9 cellular contexts compared by ENCODE assay signal in genomic region chr1:58941471-58942289, GRCh38.
DNase-seq lines count a peak whose midpoint lies in the region; ATAC-seq and TF ChIP-seq lines count a peak whose summit lies in the region.
"Had no signal": no experiment of that assay in that cellular context is flagged by ENCODE, and none has a peak within 500 bp of the region (broad histone marks: within the 10 kb centered on the region; RNA-seq: fewer than 3 reads in every experiment).

No MANE protein-coding gene starts in this region.

- H3K4me3 ChIP-seq in OCI-LY7 (ENCODE audit: low read depth, low read length, poor library complexity, severe bottlenecking), result no peak overlapping the region
- peak overlapping the region; percentile 10 for H3K4me3 ChIP-seq in effector memory CD4-positive, alpha-beta T cell (ENCODE audit: insufficient read depth, low read depth, low read length, poor library complexity, severe bottlenecking)
- no peak overlapping the region for H3K4me3 ChIP-seq in thymus (ENCODE audit: low read length)

- no TSS peak for BruUV-seq in OCI-LY7 (replicated peaks; lab: Mats Ljungman, UMichigan)

- no peak for ATAC-seq in HG03045 (IDR thresholded peaks at IDR 0.05; ENCODE audit: unreplicated experiment)

- H3K9me3 ChIP-seq in OCI-LY7 (ENCODE audit: low read length) (no peaks in the 10 kb centered on the region), thymus (ENCODE audit: control insufficient read depth) (no peaks in the 10 kb centered on the region)
- no peaks in the 10 kb centered on the region for H3K9me3 ChIP-seq in effector memory CD4-positive, alpha-beta T cell (ENCODE audit: control insufficient read depth, low read length)

- intact Hi-C loops in OCI-LY7 (cut with micrococcal nuclease; ENCODE audit: unreplicated experiment), result no loop called here

- no peak overlapping the region for H3K4me2 ChIP-seq in OCI-LY7 (ENCODE audit: low read length)

- no peaks in the 10 kb centered on the region for H3K27me3 ChIP-seq in effector memory CD4-positive, alpha-beta T cell (replicated peaks; ENCODE audit: control insufficient read depth, insufficient read depth, low read length, poor library complexity, severe bottlenecking)
- H3K27me3 ChIP-seq in thymus (ENCODE audit: control insufficient read depth, insufficient read depth), result no peaks in the 10 kb centered on the region

- no peaks in the 10 kb centered on the region for H3K36me3 ChIP-seq in OCI-LY7 (ENCODE audit: insufficient read depth, low read length)
- H3K36me3 ChIP-seq in effector memory CD4-positive, alpha-beta T cell (ENCODE audit: control insufficient read depth, insufficient read depth, low read length), result no peaks in the 10 kb centered on the region
- no peaks in the 10 kb centered on the region for H3K36me3 ChIP-seq in thymus (ENCODE audit: control insufficient read depth, insufficient read depth)

- 16% methylated on average over 4 of the region's 4 CpGs for WGBS in thymus

- H3K79me2 ChIP-seq in OCI-LY7 (ENCODE audit: insufficient read depth, low read depth, low read length), result no peaks in the 10 kb centered on the region

- TF ChIP-seq CTCF in OCI-LY7 (conservative IDR thresholded peaks at IDR 0.05; ENCODE audit: low read length), result no peak

- POLR2A ChIA-PET in OCI-LY7 (lab: Charles Lee), result interaction anchor here (0.6 to 1.3 kb wide), 4 partner anchors 10 to 128 kb away, joined by 3 read pairs; no protein-coding TSS in a partner anchor

- H3K27ac ChIP-seq in OCI-LY7 (ENCODE audit: low read depth, low read length, poor library complexity, severe bottlenecking), result no peak overlapping the region
- no peak overlapping the region for H3K27ac ChIP-seq in effector memory CD4-positive, alpha-beta T cell (ENCODE audit: insufficient read depth, low read length, poor library complexity, severe bottlenecking)
- H3K27ac ChIP-seq in thymus (ENCODE audit: low read depth), result peak overlapping the region; percentile 43

- H3K9me2 ChIP-seq in OCI-LY7 (ENCODE audit: insufficient read depth, low read length), result no peaks in the 10 kb centered on the region

- H4K20me1 ChIP-seq in OCI-LY7 (ENCODE audit: insufficient read depth, low read length), result no peaks in the 10 kb centered on the region

- H3K4me1 ChIP-seq in OCI-LY7 (ENCODE audit: insufficient read depth, low read length, poor library complexity, severe bottlenecking), result no peaks in the 10 kb centered on the region
- H3K4me1 ChIP-seq in effector memory CD4-positive, alpha-beta T cell (ENCODE audit: control insufficient read depth, insufficient read depth, low read length, poor library complexity, severe bottlenecking), result peaks cover 43% of the 10 kb centered on the region
- peaks cover 9% of the 10 kb centered on the region for H3K4me1 ChIP-seq in thymus (ENCODE audit: control insufficient read depth, insufficient read depth, low read length)

- peak overlapping the region; percentile 32; the same call in 1 of the 2 replicates for H2AFZ ChIP-seq in OCI-LY7 (ENCODE audit: low read length)

- CTCF ChIA-PET in OCI-LY7 (lab: Charles Lee; ENCODE audit: unreplicated experiment), result no interaction called here

- DNase-seq in activated naive CD4-positive, alpha-beta T cell treated with Interleukin-2 at 50 U/mL for 16 hours, result peak; percentile 24
- no peak for DNase-seq in activated naive CD4-positive, alpha-beta T cell treated with anti-CD3 and anti-CD28 coated beads, Interleukin-2, amount 50 U/mL, for 16 hours
- DNase-seq in OCI-LY7 (ENCODE audit: low spot score) (peak; percentile 5), GM19240 (ENCODE audit: insufficient read length, low spot score) (no peak), AG08395 (ENCODE audit: low spot score) (no peak)
- peak in 2 of 3 donors; percentile 16 to 20 for DNase-seq in effector memory CD4-positive, alpha-beta T cell
- DNase-seq: SHP77 treated with DMSO at 0.1 percent for 48 hours had no signal

Comparison
In these comparisons a context has a peak if more than half of its experiments do, and no peak if none do; other contexts are left out.
1. DNase-seq: peak in activated naive CD4-positive, alpha-beta T cell treated with Interleukin-2 at 50 U/mL for 16 hours (single experiment), OCI-LY7 (single experiment) and effector memory CD4-positive, alpha-beta T cell (2 of 3); none in activated naive CD4-positive, alpha-beta T cell treated with anti-CD3 and anti-CD28 coated beads, Interleukin-2, amount 50 U/mL, for 16 hours (single experiment), GM19240 (single experiment) and AG08395 (single experiment).